Comparison of ENCODE assay signal across 13 cellular contexts in the genomic region with DNA sequence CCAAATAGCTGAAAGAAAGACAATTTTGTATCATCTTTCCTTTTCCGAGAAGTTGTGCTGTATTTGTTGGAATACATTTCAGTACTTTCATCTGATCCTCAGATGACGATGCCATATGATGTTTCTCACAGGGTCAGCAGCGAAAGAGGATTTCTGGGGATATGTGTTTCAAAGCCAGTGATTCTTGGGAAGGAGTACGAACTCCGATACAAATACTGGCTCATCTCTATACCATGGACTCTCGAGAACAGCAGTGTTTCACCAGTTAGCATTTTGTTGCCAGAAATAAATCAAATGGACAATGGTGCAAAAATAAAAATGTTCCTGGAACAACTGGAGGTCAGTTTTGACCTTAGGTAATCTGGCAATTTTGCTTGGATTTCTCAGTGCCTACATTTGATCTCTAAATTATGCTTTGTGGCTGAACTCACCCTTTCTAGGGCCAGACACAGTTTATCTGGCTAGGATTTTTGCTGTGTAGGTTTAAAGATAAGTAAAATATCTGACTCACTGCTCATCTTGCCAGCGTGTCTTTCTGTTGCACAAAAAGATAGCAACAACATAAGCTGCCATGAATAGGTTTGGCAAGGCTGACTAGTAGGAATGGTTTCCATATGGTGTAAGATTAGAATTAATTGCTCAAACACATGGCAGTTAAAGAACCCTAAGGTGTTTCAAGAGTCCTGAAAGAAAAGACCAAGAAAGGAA. TPM values are rescaled to one million over a fixed set of nuclear protein-coding genes. Genes with fewer than 3 reads are reported as not detected.
DNase-seq lines count a peak whose midpoint lies in the region; TF ChIP-seq lines count a peak whose summit lies in the region.
"Had no signal": no experiment of that assay in that cellular context is flagged by ENCODE, and none has a peak within 500 bp of the region (broad histone marks: within the 10 kb centered on the region; RNA-seq: fewer than 3 reads in every experiment).

No MANE protein-coding gene starts in this region.

- no peak for TF ChIP-seq POLR2A in stomach (IDR thresholded peaks at IDR 0.05)

- H3K36me3 ChIP-seq in stomach: no peaks in the 10 kb centered on the region
- H3K36me3 ChIP-seq: neural progenitor cell had no signal

- WGBS in stomach, 5 donors: 62 to 74% (median 68%) methylated on average over 7 of the region's 7 CpGs

- H3K9me3 ChIP-seq in stomach: no peaks in the 10 kb centered on the region

- intact Hi-C loops in head of caudate nucleus (cut with DNase I): no loop called here
- intact Hi-C loops in stomach (cut with DNase I; ENCODE audit: low total_unique reads): no loop called here

- H3K27me3 ChIP-seq in stomach: no peaks in the 10 kb centered on the region
- H3K27me3 ChIP-seq: neural progenitor cell had no signal

- TF ChIP-seq CTCF in AG10803 (conservative IDR thresholded peaks at IDR 0.05; ENCODE audit: low read length) (no peak), epithelial cell of esophagus (IDR thresholded peaks at IDR 0.05; ENCODE audit: insufficient read depth, low read depth, low read length, missing control alignments) (no peak), stomach (IDR thresholded peaks at IDR 0.05) (no peak)

- no peak overlapping the region for H3K4me3 ChIP-seq in AG10803 (ENCODE audit: low read length)
- no peak overlapping the region for H3K4me3 ChIP-seq in epithelial cell of esophagus (ENCODE audit: low read length)
- H3K4me3 ChIP-seq in stomach: no peak overlapping the region
- H3K4me3 ChIP-seq: neural progenitor cell had no signal

- peaks cover 0 to 24% (median 7%) of the 10 kb centered on the region in 4 donors for H3K4me1 ChIP-seq in stomach

- DNase-seq in AG10803 (ENCODE audit: low read depth) (peak; percentile 67), OCI-M1 (lab: John Stamatoyannopoulos, UW) (peak; percentile 84), epithelial cell of esophagus (ENCODE audit: low read depth) (peak; percentile 61), non-pigmented ciliary epithelial cell (ENCODE audit: low read depth) (peak; percentile 45), head of caudate nucleus (no peak), GOT3 (lab: John Stamatoyannopoulos, UW) (no peak), NCI-H1436 treated with DMSO at 0.1 percent for 48 hours (lab: John Stamatoyannopoulos, UW) (no peak), stomach (no peak)
- DNase-seq: activated CD4-positive, alpha-beta T cell treated with anti-CD3 and anti-CD28 coated beads for 36 hours; activated naive CD8-positive, alpha-beta T cell treated with anti-CD3 and anti-CD28 coated beads for 36 hours; glutamatergic neuron had no signal

- peak overlapping the region in 1 of 5 donors; percentile 15 for H3K27ac ChIP-seq in stomach
- H3K27ac ChIP-seq: neural progenitor cell had no signal

- TF ChIP-seq EP300 in stomach (IDR thresholded peaks at IDR 0.05): no peak

RNA-seq across cellular contexts. Expression of gene MGP, which starts 11.0 kb away (rescaled TPM):
- 100 to 1,000 TPM in 4 of 5 donors, 10 to 100 TPM in 1; 67.7 to 362 (median 187) TPM for total RNA-seq in stomach
- polyA plus RNA-seq in stomach: 10 to 100 TPM; 52.4 to 83.5 (median 66.7) TPM
- total RNA-seq: activated CD4-positive, alpha-beta T cell treated with anti-CD3 and anti-CD28 coated beads for 36 hours; activated naive CD8-positive, alpha-beta T cell treated with anti-CD3 and anti-CD28 coated beads for 36 hours; LHCN-M2 had no signal

RNA-seq across cellular contexts. Expression of gene ERP27, which starts 41.7 kb away (rescaled TPM):
- 10 to 100 TPM in 1 of 5 donors, 1 to 10 TPM in 3, not detected in 1; 1.1 to 12.3 (median 1.3) TPM for total RNA-seq in stomach
- 1 to 10 TPM; 1.1 to 3.5 (median 1.5) TPM for polyA plus RNA-seq in stomach
- total RNA-seq: LHCN-M2 had no signal

RNA-seq across cellular contexts. Expression of gene ART4, which starts 53.3 kb away (rescaled TPM):
- 1 to 10 TPM in 1 of 5 donors, under 1 TPM in 1, not detected in 3; 0.72 to 2.0 TPM for total RNA-seq in stomach
- polyA plus RNA-seq in stomach: 1 to 10 TPM in 1 of 3 donors, under 1 TPM in 1, not detected in 1; 0.03 to 1.7 TPM
- total RNA-seq: activated CD4-positive, alpha-beta T cell treated with anti-CD3 and anti-CD28 coated beads for 36 hours; activated naive CD8-positive, alpha-beta T cell treated with anti-CD3 and anti-CD28 coated beads for 36 hours; LHCN-M2 had no signal

Comparison
In these comparisons a context has a peak if more than half of its experiments do, and no peak if none do; other contexts are left out.
1. DNase-seq: peak in AG10803 (single experiment), OCI-M1 (single experiment), epithelial cell of esophagus (single experiment) and non-pigmented ciliary epithelial cell (single experiment); none in head of caudate nucleus (0 of 42), GOT3 (single experiment), NCI-H1436 treated with DMSO at 0.1 percent for 48 hours (single experiment) and stomach (single experiment).